Comparison of ENCODE assay signal across 17 cellular contexts in genomic region chr9:98572796-98573195, GRCh38.
A peak's percentile ranks its signal among the peaks of the same experiment; 100 is the strongest.
DNase-seq lines count a peak whose midpoint lies in the region; ATAC-seq lines count a peak whose summit lies in the region.
"Had no signal": no experiment of that assay in that cellular context is flagged by ENCODE, and none has a peak within 500 bp of the region (broad histone marks: within the 10 kb centered on the region; RNA-seq: fewer than 3 reads in every experiment).

No MANE protein-coding gene starts in this region.

- H3K27ac ChIP-seq in neuronal stem cell (replicated peaks; ENCODE audit: low read length) (no peak overlapping the region), temporal lobe (ENCODE audit: low read depth, low read length) (peak overlapping the region; percentile 61)
- H3K27ac ChIP-seq: 22Rv1, BLaER1, C4-2B had no signal

- H3K14ac ChIP-seq in neuronal stem cell (ENCODE audit: low read length): no peak overlapping the region

- H3K23ac ChIP-seq in neuronal stem cell (ENCODE audit: low read depth, low read length, poor library complexity): peak overlapping the region; percentile 3

- H2BK5ac ChIP-seq in neuronal stem cell (ENCODE audit: low read length): no peak overlapping the region

- H3K18ac ChIP-seq in neuronal stem cell (ENCODE audit: low read length): peak overlapping the region; percentile 66

- H3K36me3 ChIP-seq in neuronal stem cell (replicated peaks in 1 of 2; ENCODE audit: control insufficient read depth in 2 of 2, insufficient read depth in 2 of 2, low read length in 2 of 2): no peaks in the 10 kb centered on the region
- H3K36me3 ChIP-seq: BLaER1 had no signal

- no peak overlapping the region for H3K4me2 ChIP-seq in neuronal stem cell (ENCODE audit: insufficient read depth, low read length, poor library complexity, severe bottlenecking)
- H3K4me2 ChIP-seq: BLaER1, GM23338 had no signal

- H2AK5ac ChIP-seq in neuronal stem cell (ENCODE audit: low read depth, low read length): no peak overlapping the region

- H3K4ac ChIP-seq in neuronal stem cell (ENCODE audit: low read length): no peak overlapping the region

- H2BK120ac ChIP-seq in neuronal stem cell (ENCODE audit: low read depth, low read length): no peak overlapping the region

- no peak overlapping the region for H4K91ac ChIP-seq in neuronal stem cell (ENCODE audit: low read depth, low read length, poor library complexity)

- no peak overlapping the region for H2BK15ac ChIP-seq in neuronal stem cell (ENCODE audit: low read length)

- no peaks in the 10 kb centered on the region for H3K79me1 ChIP-seq in neuronal stem cell (ENCODE audit: low read depth, low read length)

- H2BK12ac ChIP-seq in neuronal stem cell (ENCODE audit: low read length): peak overlapping the region; percentile 88

- H2AFZ ChIP-seq in neuronal stem cell (ENCODE audit: low read length): no peak overlapping the region
- H2AFZ ChIP-seq: GM23338 had no signal

- peaks cover 0 to 21% (median 0%) of the 10 kb centered on the region in 3 experiments for H3K27me3 ChIP-seq in neuronal stem cell (ENCODE audit: control insufficient read depth in 3 of 3, insufficient read depth in 3 of 3, low read depth in 1 of 3, low read length in 3 of 3)
- H3K27me3 ChIP-seq: BLaER1 had no signal

- peak overlapping the region; percentile 9 for H3K9ac ChIP-seq in neuronal stem cell (ENCODE audit: low read depth, low read length, poor library complexity)
- H3K9ac ChIP-seq: BLaER1 had no signal

- WGBS in neuronal stem cell (ENCODE audit: extremely low coverage in 2 of 2, insufficient read length in 2 of 2, insufficient replicate concordance in 1 of 2), 2 donors: no CpG with 5 or more reads among the region's 7 CpGs

- DNase-seq in activated CD8-positive, alpha-beta memory T cell treated with anti-CD3 and anti-CD28 coated beads, Interleukin-2, amount 50 U/mL, for 48 hours: peak; percentile 7
- DNase-seq in activated CD8-positive, alpha-beta memory T cell treated with anti-CD3 and anti-CD28 coated beads for 24 hours: no peak
- DNase-seq in neuronal stem cell (ENCODE audit: low spot score): no peak
- no peak for DNase-seq in sciatic nerve (ENCODE audit: low spot score)
- DNase-seq in NCI-H2227 treated with DMSO at 0.1 percent for 48 hours (lab: John Stamatoyannopoulos, UW): no peak
- DNase-seq: Caco-2; CD4-positive, CD25-positive, alpha-beta regulatory T cell; CD8-positive, alpha-beta T cell; DMS153; DND-41; H9 had no signal

- H4K8ac ChIP-seq in neuronal stem cell (ENCODE audit: low read depth, low read length): no peak overlapping the region

- H3K4me1 ChIP-seq in neuronal stem cell (ENCODE audit: control insufficient read depth in 2 of 2, insufficient read depth in 1 of 2, low read depth in 1 of 2, low read length in 2 of 2): peaks cover 0 to 25% of the 10 kb centered on the region in 2 donors
- H3K4me1 ChIP-seq: Caco-2 had no signal

- intact Hi-C loops in sciatic nerve (cut with DNase I): no loop called here

- no peaks in the 10 kb centered on the region for H3K9me3 ChIP-seq in neuronal stem cell (replicated peaks in 1 of 2; ENCODE audit: control insufficient read depth in 2 of 2, insufficient read depth in 1 of 2, low read depth in 1 of 2, low read length in 2 of 2)
- H3K9me3 ChIP-seq: BLaER1, Caco-2 had no signal

- no peak for ATAC-seq in sciatic nerve
- ATAC-seq: CD8-positive, alpha-beta T cell; GM23338; HCT116 had no signal

- H3K4me3 ChIP-seq in neuronal stem cell (ENCODE audit: low read length in 2 of 2): no peak overlapping the region
- H3K4me3 ChIP-seq: BLaER1, GM23338 had no signal
